ENCODE assay signal across 8 cellular contexts in the genomic region with DNA sequence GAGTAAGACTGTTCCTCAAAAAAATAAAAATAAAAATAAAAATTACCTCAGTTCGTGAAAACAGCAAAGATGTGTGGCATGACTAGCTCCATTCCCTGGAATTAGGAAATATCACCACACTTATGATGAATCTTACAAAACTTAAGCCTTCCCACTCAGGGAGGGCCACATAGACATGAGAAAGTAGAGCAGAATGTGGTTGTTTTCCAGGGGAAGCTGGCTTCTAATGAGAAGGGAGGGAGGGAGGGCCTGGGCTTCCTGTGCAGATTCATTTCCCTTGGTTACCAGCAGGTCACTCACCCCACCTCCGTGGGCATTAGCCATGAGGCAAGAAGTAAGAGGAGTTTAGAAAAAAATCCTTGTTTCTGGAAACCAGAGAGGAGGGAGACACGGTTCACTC.
DNase-seq lines count a peak whose midpoint lies in the region; ATAC-seq, FAIRE-seq and TF ChIP-seq lines count a peak whose summit lies in the region.

No MANE protein-coding gene starts in this region.

- BruUV-seq in K562 (replicated peaks; lab: Mats Ljungman, UMichigan), result no TSS peak

- POLR2A ChIA-PET in K562 (lab: Yijun Ruan, JAX), result no interaction called here

- H3K27me3 ChIP-seq in K562 (ENCODE audit: control insufficient read depth in 2 of 2, insufficient read depth in 2 of 2, low read length in 2 of 2) (peaks cover 0 to 3% of the 10 kb centered on the region in 2 experiments; a peak in 2 of 5 replicates), left lung (no peaks in the 10 kb centered on the region), H7 (ENCODE audit: control insufficient read depth, insufficient read depth, low read length) (no peaks in the 10 kb centered on the region; the same call in 1 of the 2 replicates)

- no peaks in the 10 kb centered on the region for H3K9me1 ChIP-seq in K562 (ENCODE audit: control insufficient read depth, insufficient read depth, low read length)

- no peak for TF ChIP-seq CTCF in K562 (IDR thresholded peaks at IDR 0.05 in 2 of 3, conservative IDR thresholded peaks at IDR 0.05 in 1 of 3; ENCODE audit: insufficient read depth in 2 of 3, low read depth in 1 of 3, low read length in 3 of 3)
- no peak for TF ChIP-seq CTCF in left lung (IDR thresholded peaks at IDR 0.05)

- H3K4me3 ChIP-seq in K562, result no peak overlapping the region
- peak overlapping the region in 1 of 2 donors; percentile 4 for H3K4me3 ChIP-seq in left lung
- no peak overlapping the region for H3K4me3 ChIP-seq in H7 (ENCODE audit: insufficient read depth, low read depth, low read length)

- 3% methylated on average over 3 of the region's 3 CpGs for WGBS in K562 (ENCODE audit: insufficient coverage, low coverage, missing lambda C conversion rate)

- H4K20me1 ChIP-seq in K562 (replicated peaks; ENCODE audit: control insufficient read depth, insufficient read depth, low read length), result no peaks in the 10 kb centered on the region

- no peak overlapping the region for H3K9ac ChIP-seq in K562 (ENCODE audit: insufficient read depth in 1 of 2, low read depth in 2 of 2, low read length in 2 of 2)

- H3K4me1 ChIP-seq in K562 (replicated peaks in 1 of 2; ENCODE audit: control insufficient read depth in 2 of 2, insufficient read depth in 2 of 2, low read length in 2 of 2) (no peaks in the 10 kb centered on the region; a peak in 1 of 5 replicates), left lung (peaks cover 3 to 42% of the 10 kb centered on the region in 2 donors)

- intact Hi-C loops in K562 (cut with micrococcal nuclease) (no loop called here), left lung (cut with DNase I) (no loop called here)

- ATAC-seq in K562, result no peak
- ATAC-seq in left lung, result peak; percentile 57
- no peak for ATAC-seq in HG03039 (IDR thresholded peaks at IDR 0.05; ENCODE audit: unreplicated experiment)
- no peak for ATAC-seq in GM18867 (IDR thresholded peaks at IDR 0.05; ENCODE audit: unreplicated experiment)

- H3K27ac ChIP-seq in K562 (ENCODE audit: extremely low read depth, low read depth, low read length) (no peak overlapping the region), left lung (peak overlapping the region in 1 of 2 donors; percentile 76)

- DNase-seq in AG08395 (ENCODE audit: low spot score) (peak; percentile 92), Kasumi-1 (lab: John Stamatoyannopoulos, UW) (peak; percentile 64 to 70), K562 (ENCODE audit: extremely low read depth in 1 of 4, low spot score in 3 of 4) (no peak), left lung (peak in 1 of 2 donors; percentile 52), H7 (no peak)
- DNase-seq in activated CD4-positive, CD25-positive, alpha-beta regulatory T cell (lab: John Stamatoyannopoulos, UW), result no peak

- no peaks in the 10 kb centered on the region for H3K9me3 ChIP-seq in K562 (replicated peaks; ENCODE audit: control insufficient read depth, insufficient read depth, low read depth, low read length)
- no peaks in the 10 kb centered on the region for H3K9me3 ChIP-seq in left lung

- TF ChIP-seq POLR2A in K562 (conservative IDR thresholded peaks at IDR 0.05), result no peak

- no peak overlapping the region for H2AFZ ChIP-seq in K562 (ENCODE audit: low read depth, low read length)

- no peaks in the 10 kb centered on the region for H3K79me2 ChIP-seq in K562 (ENCODE audit: control insufficient read depth, insufficient read depth, low read length)

- no peak for FAIRE-seq in K562 (lab: Jason Lieb, UNC)

- H3K36me3 ChIP-seq in K562 (ENCODE audit: control insufficient read depth, insufficient read depth, low read length) (no peaks in the 10 kb centered on the region), left lung (no peaks in the 10 kb centered on the region), H7 (replicated peaks; ENCODE audit: control insufficient read depth, insufficient read depth, low read length) (no peaks in the 10 kb centered on the region)

- CTCF ChIA-PET in K562 (lab: Yijun Ruan, JAX; ENCODE audit: low intra/inter-chr PET ratio), result no interaction called here

- in situ Hi-C loops in K562 (cut with MboI), result no loop called here

- TF ChIP-seq EP300 in K562 (IDR thresholded peaks at IDR 0.05; ENCODE audit: low read length), result no peak

- no peak for TF ChIP-seq RAD21 in K562 (CRISPR knock-in tag; conservative IDR thresholded peaks at IDR 0.05 in 1 of 2, IDR thresholded peaks at IDR 0.05 in 1 of 2)

- no peak overlapping the region for H3K4me2 ChIP-seq in K562 (ENCODE audit: insufficient read depth, low read length)

TF ChIP-seq in K562, 482 proteins besides CTCF, POLR2A, EP300 and RAD21:
- TF ChIP-seq JUN (IDR thresholded peaks at IDR 0.05; ENCODE audit: borderline replicate concordance, low read depth, low read length) (no peak), JUN (CRISPR knock-in tag; IDR thresholded peaks at IDR 0.05; ENCODE audit: borderline replicate concordance) (no peak), SIRT6 (IDR thresholded peaks at IDR 0.05; ENCODE audit: low read depth, low read length) (no peak), MAZ (CRISPR knock-in tag; conservative IDR thresholded peaks at IDR 0.05 in 1 of 2, IDR thresholded peaks at IDR 0.05 in 1 of 2) (no peak), BMI1 (IDR thresholded peaks at IDR 0.05; ENCODE audit: low read length) (no peak), TEAD4 (IDR thresholded peaks at IDR 0.05; ENCODE audit: low read length) (no peak), TEAD4 (CRISPR knock-in tag; IDR thresholded peaks at IDR 0.05; ENCODE audit: borderline replicate concordance) (no peak), RCOR1 (IDR thresholded peaks at IDR 0.05; ENCODE audit: borderline replicate concordance in 1 of 2, low read depth in 2 of 2, low read length in 2 of 2) (no peak), TBP (optimal IDR thresholded peaks at IDR 0.05; ENCODE audit: low read depth, low read length) (no peak)
- TF ChIP-seq, protein P1, sequence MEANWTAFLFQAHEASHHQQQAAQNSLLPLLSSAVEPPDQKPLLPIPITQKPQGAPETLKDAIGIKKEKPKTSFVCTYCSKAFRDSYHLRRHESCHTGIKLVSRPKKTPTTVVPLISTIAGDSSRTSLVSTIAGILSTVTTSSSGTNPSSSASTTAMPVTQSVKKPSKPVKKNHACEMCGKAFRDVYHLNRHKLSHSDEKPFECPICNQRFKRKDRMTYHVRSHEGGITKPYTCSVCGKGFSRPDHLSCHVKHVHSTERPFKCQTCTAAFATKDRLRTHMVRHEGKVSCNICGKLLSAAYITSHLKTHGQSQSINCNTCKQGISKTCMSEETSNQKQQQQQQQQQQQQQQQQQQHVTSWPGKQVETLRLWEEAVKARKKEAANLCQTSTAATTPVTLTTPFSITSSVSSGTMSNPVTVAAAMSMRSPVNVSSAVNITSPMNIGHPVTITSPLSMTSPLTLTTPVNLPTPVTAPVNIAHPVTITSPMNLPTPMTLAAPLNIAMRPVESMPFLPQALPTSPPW (CRISPR knock-in tag; IDR thresholded peaks at IDR 0.05), result 0 out of 2 replicates have a peak, but pooled peaks have one; percentile 27
- TF ChIP-seq, protein P2, sequence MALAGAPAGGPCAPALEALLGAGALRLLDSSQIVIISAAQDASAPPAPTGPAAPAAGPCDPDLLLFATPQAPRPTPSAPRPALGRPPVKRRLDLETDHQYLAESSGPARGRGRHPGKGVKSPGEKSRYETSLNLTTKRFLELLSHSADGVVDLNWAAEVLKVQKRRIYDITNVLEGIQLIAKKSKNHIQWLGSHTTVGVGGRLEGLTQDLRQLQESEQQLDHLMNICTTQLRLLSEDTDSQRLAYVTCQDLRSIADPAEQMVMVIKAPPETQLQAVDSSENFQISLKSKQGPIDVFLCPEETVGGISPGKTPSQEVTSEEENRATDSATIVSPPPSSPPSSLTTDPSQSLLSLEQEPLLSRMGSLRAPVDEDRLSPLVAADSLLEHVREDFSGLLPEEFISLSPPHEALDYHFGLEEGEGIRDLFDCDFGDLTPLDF (CRISPR knock-in tag; IDR thresholded peaks at IDR 0.05), result no peak

Comparison
In these comparisons a context has a peak if more than half of its experiments do, and no peak if none do; other contexts are left out.
1. DNase-seq: peak in AG08395 (single experiment) and Kasumi-1 (2 of 2); none in K562 (0 of 4), H7 (single experiment) and activated CD4-positive, CD25-positive, alpha-beta regulatory T cell (0 of 4).